Comparison of ENCODE assay signal across 19 cellular contexts in genomic region chr16:11170696-11171447, GRCh38.
DNase-seq lines count a peak whose midpoint lies in the region; ATAC-seq and TF ChIP-seq lines count a peak whose summit lies in the region.
"Had no signal": no experiment of that assay in that cellular context is flagged by ENCODE, and none has a peak within 500 bp of the region (broad histone marks: within the 10 kb centered on the region; RNA-seq: fewer than 3 reads in every experiment).

No MANE protein-coding gene starts in this region.

- TF ChIP-seq POLR2A in IMR-90 (IDR thresholded peaks at IDR 0.05; ENCODE audit: low read depth, low read length): no peak

- H3K9ac ChIP-seq in IMR-90 (ENCODE audit: low read depth, low read length): no peak overlapping the region

- no peak for TF ChIP-seq RAD21 in IMR-90 (IDR thresholded peaks at IDR 0.05; ENCODE audit: low read length)

- no peaks in the 10 kb centered on the region for H3K27me3 Mint-ChIP-seq in activated T-helper 2 cell treated with anti-CD3 and anti-CD28 coated beads, Interferon-gamma antibody, Interleukin-2, Interleukin-4, amounts not matched to agents 10 μg/mL and 5 μg/mL and 100 μg/mL, durations not matched to agents 14 hours and 24 hours and 36 hours (ENCODE audit: low read depth)

- no peaks in the 10 kb centered on the region for H3K79me1 ChIP-seq in IMR-90 (ENCODE audit: low read depth in 1 of 2, low read length in 2 of 2)

- H3K9me3 Mint-ChIP-seq in activated T-helper 2 cell treated with anti-CD3 and anti-CD28 coated beads, Interferon-gamma antibody, Interleukin-2, Interleukin-4, amounts not matched to agents 10 μg/mL and 5 μg/mL and 100 μg/mL, durations not matched to agents 14 hours and 24 hours and 36 hours: no peaks in the 10 kb centered on the region
- H3K9me3 Mint-ChIP-seq: HFFc6 had no signal

- no peak overlapping the region for H3K4me2 ChIP-seq in IMR-90 (ENCODE audit: low read depth, low read length)
- no peak overlapping the region for H3K4me2 ChIP-seq in osteoblast (ENCODE audit: insufficient read depth, low read length)

- H3K23ac ChIP-seq in IMR-90 (ENCODE audit: low read depth, low read length): no peak overlapping the region

- BruUV-seq in IMR-90 (replicated peaks; lab: Mats Ljungman, UMichigan): no TSS peak

- H2AK9ac ChIP-seq in IMR-90 (replicated peaks; ENCODE audit: low read depth, low read length, poor library complexity): peak overlapping the region; percentile 50

- no peak overlapping the region for H2BK120ac ChIP-seq in IMR-90 (ENCODE audit: low read depth, low read length)

- H3K4me1 ChIP-seq in cardiac muscle cell (ENCODE audit: low read depth): peaks cover 12% of the 10 kb centered on the region
- peaks cover 3% of the 10 kb centered on the region for H3K4me1 ChIP-seq in IMR-90 (ENCODE audit: control insufficient read depth, insufficient read depth, low read length)
- peaks cover 4% of the 10 kb centered on the region for H3K4me1 ChIP-seq in osteoblast (ENCODE audit: insufficient read depth, low read length)

- peak overlapping the region; percentile 60 for H3K27ac Mint-ChIP-seq in activated T-helper 2 cell treated with anti-CD3 and anti-CD28 coated beads, Interferon-gamma antibody, Interleukin-2, Interleukin-4, amounts not matched to agents 10 μg/mL and 5 μg/mL and 100 μg/mL, durations not matched to agents 14 hours and 24 hours and 36 hours
- H3K27ac Mint-ChIP-seq: HFFc6 had no signal

- H2BK15ac ChIP-seq in IMR-90 (ENCODE audit: low read depth, low read length): no peak overlapping the region

- H3K4me3 ChIP-seq in cardiac muscle cell (no peak overlapping the region), IMR-90 (ENCODE audit: insufficient read depth, low read depth, low read length) (no peak overlapping the region), osteoblast (ENCODE audit: insufficient read depth, low read length) (no peak overlapping the region)
- H3K4me3 ChIP-seq: MG63 had no signal

- H2AK5ac ChIP-seq in IMR-90 (ENCODE audit: low read depth, low read length): no peak overlapping the region

- CTCF ChIA-PET in IMR-90 (lab: Yijun Ruan, JAX): no interaction called here

- no peak overlapping the region for H3K4ac ChIP-seq in IMR-90 (ENCODE audit: low read depth, low read length)

- dilution Hi-C loops in IMR-90 (cut with HindIII; ENCODE audit: low sequenced_read_pairs, unreplicated experiment): no loop called here

- H3K79me2 ChIP-seq in osteoblast (ENCODE audit: insufficient read depth, low read length): no peaks in the 10 kb centered on the region

- H3K27ac ChIP-seq in cardiac muscle cell: peak overlapping the region; percentile 32
- H3K27ac ChIP-seq in IMR-90 (ENCODE audit: insufficient read depth, low read length): no peak overlapping the region
- no peak overlapping the region for H3K27ac ChIP-seq in osteoblast (ENCODE audit: low read depth, low read length)

- H3K4me3 Mint-ChIP-seq in activated T-helper 2 cell treated with anti-CD3 and anti-CD28 coated beads, Interferon-gamma antibody, Interleukin-2, Interleukin-4, amounts not matched to agents 10 μg/mL and 5 μg/mL and 100 μg/mL, durations not matched to agents 14 hours and 24 hours and 36 hours (ENCODE audit: low read depth): no peak overlapping the region
- H3K4me3 Mint-ChIP-seq: HFFc6 had no signal

- POLR2A ChIA-PET in IMR-90 (lab: Charles Lee; ENCODE audit: unreplicated experiment): no interaction called here

- H3K9me1 ChIP-seq in IMR-90 (ENCODE audit: insufficient read depth, low read length): peaks cover 7% of the 10 kb centered on the region

- H4K20me1 ChIP-seq in IMR-90 (ENCODE audit: insufficient read depth, low read length) (no peaks in the 10 kb centered on the region), osteoblast (ENCODE audit: insufficient read depth, low read length) (no peaks in the 10 kb centered on the region)

- ATAC-seq in Right ventricle myocardium inferior (no peak), IMR-90 (ENCODE audit: low read depth) (no peak), HG03460 (IDR thresholded peaks at IDR 0.05; ENCODE audit: unreplicated experiment) (no peak), HG03342 (IDR thresholded peaks at IDR 0.05; ENCODE audit: unreplicated experiment) (no peak)

- no peak overlapping the region for H4K5ac ChIP-seq in IMR-90 (ENCODE audit: low read depth, low read length)

- no peaks in the 10 kb centered on the region for H3K9me3 ChIP-seq in cardiac muscle cell (ENCODE audit: low read depth)
- no peaks in the 10 kb centered on the region for H3K9me3 ChIP-seq in IMR-90 (ENCODE audit: control insufficient read depth, insufficient read depth, low read length)
- no peaks in the 10 kb centered on the region for H3K9me3 ChIP-seq in osteoblast (ENCODE audit: low read depth, low read length)
- H3K9me3 ChIP-seq: MG63 had no signal

- no peak overlapping the region for H3K56ac ChIP-seq in IMR-90 (ENCODE audit: extremely low read depth, insufficient read depth, low read length)

- H3K18ac ChIP-seq in IMR-90 (ENCODE audit: low read depth, low read length): no peak overlapping the region

- no peaks in the 10 kb centered on the region for H3K27me3 ChIP-seq in cardiac muscle cell
- H3K27me3 ChIP-seq in IMR-90 (ENCODE audit: control insufficient read depth, insufficient read depth, low read length): no peaks in the 10 kb centered on the region
- no peaks in the 10 kb centered on the region for H3K27me3 ChIP-seq in osteoblast (ENCODE audit: insufficient read depth, low read length)
- H3K27me3 ChIP-seq: MG63 had no signal

- intact Hi-C loops in Right ventricle myocardium inferior (cut with DNase I) (no loop called here), IMR-90 (cut with micrococcal nuclease) (no loop called here)
- intact Hi-C loops in activated T-helper 2 cell treated with anti-CD3 and anti-CD28 coated beads, Interferon-gamma antibody, Interleukin-2, Interleukin-4, amounts not matched to agents 10 μg/mL and 5 μg/mL and 100 μg/mL, durations not matched to agents 14 hours and 24 hours and 36 hours (cut with micrococcal nuclease): no loop called here

- in situ Hi-C loops in IMR-90 (cut with MboI; ENCODE audit: low sequenced_read_pairs): no loop called here

- no peaks in the 10 kb centered on the region for H3K36me3 ChIP-seq in cardiac muscle cell
- H3K36me3 ChIP-seq in IMR-90 (ENCODE audit: control insufficient read depth, insufficient read depth, low read length): peaks cover 21% of the 10 kb centered on the region
- peaks cover 7% of the 10 kb centered on the region for H3K36me3 ChIP-seq in osteoblast (ENCODE audit: insufficient read depth, low read length)

- peaks cover 50% of the 10 kb centered on the region for H3K36me3 Mint-ChIP-seq in activated T-helper 2 cell treated with anti-CD3 and anti-CD28 coated beads, Interferon-gamma antibody, Interleukin-2, Interleukin-4, amounts not matched to agents 10 μg/mL and 5 μg/mL and 100 μg/mL, durations not matched to agents 14 hours and 24 hours and 36 hours (ENCODE audit: low read depth)

- no peak overlapping the region for H4K91ac ChIP-seq in IMR-90 (ENCODE audit: insufficient read depth, low read depth, low read length)

- H3K14ac ChIP-seq in IMR-90 (replicated peaks; ENCODE audit: low read depth, low read length): no peak overlapping the region

- no peak for TF ChIP-seq CTCF in cardiac muscle cell (IDR thresholded peaks at IDR 0.05; ENCODE audit: low read depth, low read length)
- TF ChIP-seq CTCF in IMR-90 (conservative IDR thresholded peaks at IDR 0.05; ENCODE audit: low read depth, low read length): no peak
- TF ChIP-seq CTCF in osteoblast (IDR thresholded peaks at IDR 0.05; ENCODE audit: extremely low read depth, low read depth, low read length): no peak

- H2BK20ac ChIP-seq in IMR-90 (ENCODE audit: low read depth, low read length): no peak overlapping the region

- H3K4me1 Mint-ChIP-seq in activated T-helper 2 cell treated with anti-CD3 and anti-CD28 coated beads, Interferon-gamma antibody, Interleukin-2, Interleukin-4, amounts not matched to agents 10 μg/mL and 5 μg/mL and 100 μg/mL, durations not matched to agents 14 hours and 24 hours and 36 hours (ENCODE audit: low read depth): peaks cover 52% of the 10 kb centered on the region

- 84% methylated on average over 9 of the region's 19 CpGs; no CpG with 5 or more reads in 1 of the 2 experiments for WGBS in IMR-90 (ENCODE audit: extremely low coverage in 2 of 2, insufficient read length in 1 of 2), 2 experiments

- H4K8ac ChIP-seq in IMR-90 (ENCODE audit: low read depth in 2 of 2, low read length in 2 of 2): no peak overlapping the region

- H2AFZ ChIP-seq in IMR-90 (replicated peaks; ENCODE audit: low read length, poor library complexity) (no peak overlapping the region), osteoblast (ENCODE audit: low read length) (no peak overlapping the region)

- DNase-seq in cardiac muscle cell (ENCODE audit: low read depth in 1 of 2, low spot score in 1 of 2): no peak
- DNase-seq in Right ventricle myocardium inferior (ENCODE audit: missing footprints): no peak
- no peak for DNase-seq in IMR-90
- DNase-seq in activated T-helper 2 cell treated with anti-CD3 and anti-CD28 coated beads, Interferon-gamma antibody, Interleukin-2, Interleukin-4, amounts not matched to agents 10 μg/mL and 5 μg/mL and 100 μg/mL, durations not matched to agents 14 hours and 24 hours and 36 hours (ENCODE audit: low spot score): no peak
- peak; percentile 84 for DNase-seq in osteoblast (ENCODE audit: insufficient read length, low spot score, missing footprints)
- no peak for DNase-seq in inferior parietal cortex (ENCODE audit: extremely low spot score)
- DNase-seq: DMS 273 treated with DMSO at 0.1 percent for 48 hours, EL, HFFc6, KG1, MG63, NCI-H1092 treated with DMSO at 0.1 percent for 48 hours, NCI-H1694, NCI-H2107, NCI-H226, NCI-H526 treated with DMSO at 0.1 percent for 48 hours, OCI-M1 had no signal

- no peak overlapping the region for H2BK5ac ChIP-seq in IMR-90 (ENCODE audit: low read depth, low read length, poor library complexity, severe bottlenecking)

TF ChIP-seq in IMR-90, 13 proteins besides CTCF, POLR2A, EP300 and RAD21 (continues in another document):
- no peak for TF ChIP-seq MAZ (IDR thresholded peaks at IDR 0.05; ENCODE audit: borderline replicate concordance, low read depth, low read length)
- no peak for TF ChIP-seq USF2 (IDR thresholded peaks at IDR 0.05; ENCODE audit: low read depth, low read length)
- TF ChIP-seq CEBPB (IDR thresholded peaks at IDR 0.05; ENCODE audit: low read depth, low read length): no peak
- TF ChIP-seq RCOR1 (IDR thresholded peaks at IDR 0.05; ENCODE audit: insufficient replicate concordance, low read length): no peak
- TF ChIP-seq MXI1 (IDR thresholded peaks at IDR 0.05; ENCODE audit: borderline replicate concordance, low read depth, low read length): no peak
- no peak for TF ChIP-seq NFE2L2 (IDR thresholded peaks at IDR 0.05; ENCODE audit: low read depth, low read length)
- no peak for TF ChIP-seq CHD1 (IDR thresholded peaks at IDR 0.05; ENCODE audit: low read depth, low read length)
- no peak for TF ChIP-seq FOS (IDR thresholded peaks at IDR 0.05; ENCODE audit: low read depth, low read length)
